In genomic region chr22:38233856-38234255, GRCh38 we compare ENCODE assay signal across 6 cellular contexts. TPM values are rescaled to one million over a fixed set of nuclear protein-coding genes. Genes with fewer than 3 reads are reported as not detected.
DNase-seq lines count a peak whose midpoint lies in the region; TF ChIP-seq lines count a peak whose summit lies in the region.
"Not testable (repeated sequence)": the region's sequence is repeated elsewhere in the genome, so short reads cannot be mapped to it uniquely, and the experiment has no call there.

No MANE protein-coding gene starts in this region.

- peak overlapping the region; percentile 27; the same call in 1 of the 2 replicates for H3K4me2 ChIP-seq in PC-9

- peaks cover 35% of the 10 kb centered on the region for H3K36me3 Mint-ChIP-seq in chondrocyte (ENCODE audit: low read depth)

- not testable (repeated sequence) for H3K4me1 ChIP-seq in HEK293 (ENCODE audit: control insufficient read depth, insufficient read depth, low read length)
- H3K4me1 ChIP-seq in PC-9 (replicated peaks; ENCODE audit: insufficient read depth) (peaks cover 68% of the 10 kb centered on the region), subcutaneous abdominal adipose tissue (ENCODE audit: control insufficient read depth in 5 of 5, insufficient read depth in 5 of 5, low read length in 5 of 5) (peaks cover 32 to 92% (median 87%) of the 10 kb centered on the region in 5 donors)

- not testable (repeated sequence) for H2AFZ ChIP-seq in PC-9

- not testable (repeated sequence) for H3K27me3 ChIP-seq in PC-9 (ENCODE audit: insufficient read depth, low read depth); dorsolateral prefrontal cortex; subcutaneous abdominal adipose tissue (ENCODE audit: control insufficient read depth in 5 of 5, insufficient read depth in 4 of 5, low read length in 5 of 5)

- not testable (repeated sequence) for H4K20me1 ChIP-seq in PC-9 (ENCODE audit: insufficient read depth)

- H3K36me3 ChIP-seq in HEK293 (ENCODE audit: control insufficient read depth in 2 of 2, insufficient read depth in 1 of 2, low read length in 2 of 2) (peaks cover 0 to 88% of the 10 kb centered on the region in 2 experiments; a peak in 2 of 3 replicates), PC-9 (ENCODE audit: low read depth) (peaks cover 53% of the 10 kb centered on the region), subcutaneous abdominal adipose tissue (ENCODE audit: control insufficient read depth in 5 of 5, insufficient read depth in 5 of 5, low read length in 5 of 5) (peaks cover 0 to 57% (median 48%) of the 10 kb centered on the region in 5 donors)

- CTCF ChIA-PET in HEK293 (lab: Yijun Ruan, JAX), result interaction anchor here (1.2 kb wide), 1 partner anchor 182 kb away, joined by 3 read pairs; no protein-coding TSS in a partner anchor
- CTCF ChIA-PET in PC-9 (lab: Charles Lee), result interaction anchor here (0.6 kb wide), 1 partner anchor 9 kb away, joined by 5 read pairs; no protein-coding TSS in a partner anchor

- H3K9me3 ChIP-seq in HEK293 (ENCODE audit: control insufficient read depth, insufficient read depth, low read depth, low read length); PC-9 (ENCODE audit: insufficient read depth, low read depth); subcutaneous abdominal adipose tissue (ENCODE audit: control insufficient read depth in 5 of 5, low read length in 5 of 5): not testable (repeated sequence)

- H3K4me3 Mint-ChIP-seq in chondrocyte (ENCODE audit: unreplicated experiment), result not testable (repeated sequence)

- intact Hi-C loops in PC-9 (cut with micrococcal nuclease; ENCODE audit: unreplicated experiment), result not testable (repeated sequence)
- intact Hi-C loops in dorsolateral prefrontal cortex (cut with DNase I), result loop anchor here (5.0 to 10.0 kb wide), 4 partner anchors 117 to 162 kb away; partner anchors contain the start of gene BAIAP2L2 (in 1 of the 2)

- not testable (repeated sequence) for H3K27me3 Mint-ChIP-seq in chondrocyte (ENCODE audit: low read depth)

- DNase-seq in PC-9; chondrocyte (ENCODE audit: low spot score); dorsolateral prefrontal cortex: not testable (repeated sequence)

- not testable (repeated sequence) for H3K4me3 ChIP-seq in HEK293 (ENCODE audit: low read depth, low read length); PC-9; dorsolateral prefrontal cortex; subcutaneous abdominal adipose tissue (ENCODE audit: low read depth in 1 of 5, low read length in 5 of 5)

- peaks cover 49% of the 10 kb centered on the region for H3F3A ChIP-seq in PC-9 (ENCODE audit: insufficient read depth, low read depth)

- H3K4me1 Mint-ChIP-seq in chondrocyte (ENCODE audit: low read depth), result peaks cover 13% of the 10 kb centered on the region

- H3K9me2 ChIP-seq in PC-9 (ENCODE audit: insufficient read depth), result not testable (repeated sequence)

- not testable (repeated sequence) for BruUV-seq in PC-9 (replicated peaks; lab: Mats Ljungman, UMichigan)

- H3K27ac ChIP-seq in HEK293 (ENCODE audit: extremely low read depth, low read depth, low read length); PC-9: not testable (repeated sequence)
- H3K27ac ChIP-seq in dorsolateral prefrontal cortex (peak overlapping the region in 55 of 59 donors; percentile 1 to 99 (median 81)), subcutaneous abdominal adipose tissue (ENCODE audit: low read depth, low read length) (peak overlapping the region; percentile 96), temporal lobe (ENCODE audit: low read depth, low read length) (peak overlapping the region; percentile 42)

- H3K79me2 ChIP-seq in PC-9 (ENCODE audit: low read depth), result peaks cover 58% of the 10 kb centered on the region

- H3K27ac Mint-ChIP-seq in chondrocyte (ENCODE audit: unreplicated experiment), result peak overlapping the region; percentile 12

- not testable (repeated sequence) for H3K9ac ChIP-seq in subcutaneous abdominal adipose tissue (ENCODE audit: low read length in 5 of 5)

- H3K9me3 Mint-ChIP-seq in chondrocyte (ENCODE audit: low read depth), result not testable (repeated sequence)

- TF ChIP-seq CTCF in HEK293 (tag by site-specific recombination; IDR thresholded peaks at IDR 0.05); PC-9 (conservative IDR thresholded peaks at IDR 0.05); chondrocyte (IDR thresholded peaks at IDR 0.05); dorsolateral prefrontal cortex (IDR thresholded peaks at IDR 0.05 in 54 of 56, conservative IDR thresholded peaks at IDR 0.05 in 2 of 56; ENCODE audit: low read depth in 1 of 56, partially characterized antibody in 56 of 56): not testable (repeated sequence)

- POLR2A ChIA-PET in HEK293 (lab: Yijun Ruan, JAX), result not testable (repeated sequence)
- POLR2A ChIA-PET in PC-9 (lab: Charles Lee; ENCODE audit: unreplicated experiment), result interaction anchor here (0.6 kb wide), 1 partner anchor 276 kb away, joined by 9 read pairs; no protein-coding TSS in a partner anchor

TF ChIP-seq in HEK293, 187 proteins besides CTCF, POLR2A, EP300 and RAD21:
- peak; percentile 58 for TF ChIP-seq KLF1 (tag by site-specific recombination; IDR thresholded peaks at IDR 0.05)

RNA-seq across cellular contexts. Expression of gene MAFF, which starts 32.1 kb away (rescaled TPM):
- 27.9 and 41.8 TPM in 2 replicates for total RNA-seq in PC-9 (2021)
- 1.7 to 9.9 TPM (median 8.5 TPM) in 3 replicates for total RNA-seq in chondrocyte
- 100 to 1,000 TPM in 1 of 120 experiments, 10 to 100 TPM in 67, 1 to 10 TPM in 52; 3.4 to 113 (median 10.9) TPM for total RNA-seq in dorsolateral prefrontal cortex
- 2.0 TPM for total RNA-seq in temporal lobe

RNA-seq across cellular contexts. Expression of gene TMEM184B, which starts 39.0 kb away (rescaled TPM):
- 185 and 192 TPM in 2 replicates for total RNA-seq in PC-9 (2021)
- 117 to 121 TPM (median 121 TPM) in 3 replicates for total RNA-seq in chondrocyte
- total RNA-seq in dorsolateral prefrontal cortex, result 100 to 1,000 TPM in 119 of 120 experiments, 10 to 100 TPM in 1; 99.7 to 274 (median 141) TPM
- 9.3 TPM for total RNA-seq in temporal lobe

RNA-seq across cellular contexts. Expression of gene PLA2G6, which starts 52.2 kb away (rescaled TPM):
- total RNA-seq in PC-9 (2021) (39.8 and 45.6 TPM in 2 replicates), chondrocyte (16.3 to 30.2 TPM (median 21.0 TPM) in 3 replicates), dorsolateral prefrontal cortex (100 to 1,000 TPM in 17 of 120 experiments, 10 to 100 TPM in 103; 45.0 to 160 (median 76.4) TPM), temporal lobe (20.9 TPM)
